1 cellular context compared by ENCODE assay signal in the genomic region with DNA sequence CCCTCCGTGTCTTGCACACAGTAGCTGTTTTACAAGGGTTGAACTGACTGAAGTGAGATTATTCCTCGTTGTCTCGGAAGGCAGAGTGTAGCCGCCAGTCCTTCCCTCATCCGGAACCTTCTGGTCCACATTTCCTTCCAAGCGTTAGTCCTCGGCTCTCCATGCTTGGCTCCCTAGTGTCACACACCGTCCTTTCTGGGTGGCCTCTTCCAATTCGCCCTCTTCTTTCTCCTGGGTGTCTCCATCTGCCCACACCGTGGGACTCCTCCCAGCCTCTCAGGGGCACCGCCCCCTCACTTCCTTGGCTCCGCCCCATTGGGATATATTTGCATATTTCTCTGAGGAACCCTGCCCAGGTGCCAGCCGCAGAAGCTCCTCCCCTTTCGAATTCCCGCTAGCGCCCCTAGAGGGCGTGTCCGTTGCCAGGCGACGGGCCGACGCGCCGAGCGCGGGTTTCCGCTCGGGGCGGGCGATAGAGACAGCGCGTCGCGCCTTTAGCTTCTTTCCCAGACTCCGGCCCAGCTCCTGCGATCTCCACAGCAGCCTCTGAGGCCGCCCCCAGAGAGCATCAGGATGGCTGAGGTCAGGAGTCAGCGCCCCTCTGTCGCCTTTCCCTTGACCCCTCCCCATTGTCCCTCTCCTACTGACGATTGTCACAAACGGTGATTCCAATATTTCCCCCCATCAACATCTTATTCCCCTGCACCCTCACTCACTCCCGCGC.
TF ChIP-seq lines count a peak whose summit lies in the region.

TSS of gene CFAP58 (plus strand) at position 509 of the 724 bp plus-strand sequence. CDS start at position 574, 65 bp downstream.

TF ChIP-seq in K562, 482 proteins besides CTCF, POLR2A, EP300 and RAD21 (continued from another document):
- TF ChIP-seq, protein P1, sequence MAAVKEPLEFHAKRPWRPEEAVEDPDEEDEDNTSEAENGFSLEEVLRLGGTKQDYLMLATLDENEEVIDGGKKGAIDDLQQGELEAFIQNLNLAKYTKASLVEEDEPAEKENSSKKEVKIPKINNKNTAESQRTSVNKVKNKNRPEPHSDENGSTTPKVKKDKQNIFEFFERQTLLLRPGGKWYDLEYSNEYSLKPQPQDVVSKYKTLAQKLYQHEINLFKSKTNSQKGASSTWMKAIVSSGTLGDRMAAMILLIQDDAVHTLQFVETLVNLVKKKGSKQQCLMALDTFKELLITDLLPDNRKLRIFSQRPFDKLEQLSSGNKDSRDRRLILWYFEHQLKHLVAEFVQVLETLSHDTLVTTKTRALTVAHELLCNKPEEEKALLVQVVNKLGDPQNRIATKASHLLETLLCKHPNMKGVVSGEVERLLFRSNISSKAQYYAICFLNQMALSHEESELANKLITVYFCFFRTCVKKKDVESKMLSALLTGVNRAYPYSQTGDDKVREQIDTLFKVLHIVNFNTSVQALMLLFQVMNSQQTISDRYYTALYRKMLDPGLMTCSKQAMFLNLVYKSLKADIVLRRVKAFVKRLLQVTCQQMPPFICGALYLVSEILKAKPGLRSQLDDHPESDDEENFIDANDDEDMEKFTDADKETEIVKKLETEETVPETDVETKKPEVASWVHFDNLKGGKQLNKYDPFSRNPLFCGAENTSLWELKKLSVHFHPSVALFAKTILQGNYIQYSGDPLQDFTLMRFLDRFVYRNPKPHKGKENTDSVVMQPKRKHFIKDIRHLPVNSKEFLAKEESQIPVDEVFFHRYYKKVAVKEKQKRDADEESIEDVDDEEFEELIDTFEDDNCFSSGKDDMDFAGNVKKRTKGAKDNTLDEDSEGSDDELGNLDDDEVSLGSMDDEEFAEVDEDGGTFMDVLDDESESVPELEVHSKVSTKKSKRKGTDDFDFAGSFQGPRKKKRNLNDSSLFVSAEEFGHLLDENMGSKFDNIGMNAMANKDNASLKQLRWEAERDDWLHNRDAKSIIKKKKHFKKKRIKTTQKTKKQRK (IDR thresholded peaks at IDR 0.05; ENCODE audit: borderline replicate concordance, low read depth, low read length): no peak
- TF ChIP-seq, protein P2, sequence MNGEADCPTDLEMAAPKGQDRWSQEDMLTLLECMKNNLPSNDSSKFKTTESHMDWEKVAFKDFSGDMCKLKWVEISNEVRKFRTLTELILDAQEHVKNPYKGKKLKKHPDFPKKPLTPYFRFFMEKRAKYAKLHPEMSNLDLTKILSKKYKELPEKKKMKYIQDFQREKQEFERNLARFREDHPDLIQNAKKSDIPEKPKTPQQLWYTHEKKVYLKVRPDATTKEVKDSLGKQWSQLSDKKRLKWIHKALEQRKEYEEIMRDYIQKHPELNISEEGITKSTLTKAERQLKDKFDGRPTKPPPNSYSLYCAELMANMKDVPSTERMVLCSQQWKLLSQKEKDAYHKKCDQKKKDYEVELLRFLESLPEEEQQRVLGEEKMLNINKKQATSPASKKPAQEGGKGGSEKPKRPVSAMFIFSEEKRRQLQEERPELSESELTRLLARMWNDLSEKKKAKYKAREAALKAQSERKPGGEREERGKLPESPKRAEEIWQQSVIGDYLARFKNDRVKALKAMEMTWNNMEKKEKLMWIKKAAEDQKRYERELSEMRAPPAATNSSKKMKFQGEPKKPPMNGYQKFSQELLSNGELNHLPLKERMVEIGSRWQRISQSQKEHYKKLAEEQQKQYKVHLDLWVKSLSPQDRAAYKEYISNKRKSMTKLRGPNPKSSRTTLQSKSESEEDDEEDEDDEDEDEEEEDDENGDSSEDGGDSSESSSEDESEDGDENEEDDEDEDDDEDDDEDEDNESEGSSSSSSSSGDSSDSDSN (IDR thresholded peaks at IDR 0.05; ENCODE audit: borderline replicate concordance in 1 of 2, low read depth in 2 of 2, low read length in 2 of 2): no peak
- TF ChIP-seq ZNF41 (CRISPR knock-in tag; conservative IDR thresholded peaks at IDR 0.05) (no peak), SMAD2 (IDR thresholded peaks at IDR 0.05; ENCODE audit: low read depth, low read length) (no peak), MCM5 (IDR thresholded peaks at IDR 0.05; ENCODE audit: low read depth) (no peak), FOSL1 (tag; conservative IDR thresholded peaks at IDR 0.05) (no peak), RUNX1 (IDR thresholded peaks at IDR 0.05; ENCODE audit: low read depth) (no peak), ELK3 (CRISPR knock-in tag; IDR thresholded peaks at IDR 0.05) (no peak), BCOR (IDR thresholded peaks at IDR 0.05) (no peak), SFPQ (IDR thresholded peaks at IDR 0.05; ENCODE audit: low read depth, low read length) (no peak), TEAD4 (IDR thresholded peaks at IDR 0.05; ENCODE audit: low read length) (no peak), TEAD4 (CRISPR knock-in tag; IDR thresholded peaks at IDR 0.05; ENCODE audit: borderline replicate concordance) (no peak), CHCHD3 (CRISPR knock-in tag; IDR thresholded peaks at IDR 0.05) (no peak), SIX5 (IDR thresholded peaks at IDR 0.05; ENCODE audit: borderline replicate concordance in 1 of 2, insufficient read depth in 1 of 2, low read depth in 1 of 2, low read length in 2 of 2) (no peak), ESRRA (IDR thresholded peaks at IDR 0.05; ENCODE audit: borderline replicate concordance, low read depth) (no peak), ZKSCAN1 (IDR thresholded peaks at IDR 0.05; ENCODE audit: low read depth, low read length) (no peak), ETV6 (IDR thresholded peaks at IDR 0.05; ENCODE audit: borderline replicate concordance in 1 of 2, low read depth in 2 of 2, low read length in 1 of 2) (no peak), ETV6 (CRISPR knock-in tag; IDR thresholded peaks at IDR 0.05; ENCODE audit: borderline replicate concordance) (no peak)
- TF ChIP-seq, protein P3, sequence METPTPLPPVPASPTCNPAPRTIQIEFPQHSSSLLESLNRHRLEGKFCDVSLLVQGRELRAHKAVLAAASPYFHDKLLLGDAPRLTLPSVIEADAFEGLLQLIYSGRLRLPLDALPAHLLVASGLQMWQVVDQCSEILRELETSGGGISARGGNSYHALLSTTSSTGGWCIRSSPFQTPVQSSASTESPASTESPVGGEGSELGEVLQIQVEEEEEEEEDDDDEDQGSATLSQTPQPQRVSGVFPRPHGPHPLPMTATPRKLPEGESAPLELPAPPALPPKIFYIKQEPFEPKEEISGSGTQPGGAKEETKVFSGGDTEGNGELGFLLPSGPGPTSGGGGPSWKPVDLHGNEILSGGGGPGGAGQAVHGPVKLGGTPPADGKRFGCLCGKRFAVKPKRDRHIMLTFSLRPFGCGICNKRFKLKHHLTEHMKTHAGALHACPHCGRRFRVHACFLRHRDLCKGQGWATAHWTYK (CRISPR knock-in tag; IDR thresholded peaks at IDR 0.05): no peak
- TF ChIP-seq, protein P4, sequence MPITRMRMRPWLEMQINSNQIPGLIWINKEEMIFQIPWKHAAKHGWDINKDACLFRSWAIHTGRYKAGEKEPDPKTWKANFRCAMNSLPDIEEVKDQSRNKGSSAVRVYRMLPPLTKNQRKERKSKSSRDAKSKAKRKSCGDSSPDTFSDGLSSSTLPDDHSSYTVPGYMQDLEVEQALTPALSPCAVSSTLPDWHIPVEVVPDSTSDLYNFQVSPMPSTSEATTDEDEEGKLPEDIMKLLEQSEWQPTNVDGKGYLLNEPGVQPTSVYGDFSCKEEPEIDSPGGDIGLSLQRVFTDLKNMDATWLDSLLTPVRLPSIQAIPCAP (CRISPR knock-in tag; IDR thresholded peaks at IDR 0.05; ENCODE audit: borderline replicate concordance): no peak
- TF ChIP-seq, protein P5, sequence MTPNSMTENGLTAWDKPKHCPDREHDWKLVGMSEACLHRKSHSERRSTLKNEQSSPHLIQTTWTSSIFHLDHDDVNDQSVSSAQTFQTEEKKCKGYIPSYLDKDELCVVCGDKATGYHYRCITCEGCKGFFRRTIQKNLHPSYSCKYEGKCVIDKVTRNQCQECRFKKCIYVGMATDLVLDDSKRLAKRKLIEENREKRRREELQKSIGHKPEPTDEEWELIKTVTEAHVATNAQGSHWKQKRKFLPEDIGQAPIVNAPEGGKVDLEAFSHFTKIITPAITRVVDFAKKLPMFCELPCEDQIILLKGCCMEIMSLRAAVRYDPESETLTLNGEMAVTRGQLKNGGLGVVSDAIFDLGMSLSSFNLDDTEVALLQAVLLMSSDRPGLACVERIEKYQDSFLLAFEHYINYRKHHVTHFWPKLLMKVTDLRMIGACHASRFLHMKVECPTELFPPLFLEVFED (CRISPR knock-in tag; conservative IDR thresholded peaks at IDR 0.05): no peak
